Comparison of ENCODE assay signal across 25 cellular contexts in genomic region chr15:88741046-88741445, GRCh38.
A peak's percentile ranks its signal among the peaks of the same experiment; 100 is the strongest.
DNase-seq lines count a peak whose midpoint lies in the region; FAIRE-seq and TF ChIP-seq lines count a peak whose summit lies in the region.
"Had no signal": no experiment of that assay in that cellular context is flagged by ENCODE, and none has a peak within 500 bp of the region (broad histone marks: within the 10 kb centered on the region; RNA-seq: fewer than 3 reads in every experiment).

No MANE protein-coding gene starts in this region.

- H4K8ac ChIP-seq in neuronal stem cell (ENCODE audit: low read depth, low read length): no peak overlapping the region

- POLR2A ChIA-PET in activated CD4-positive, alpha-beta memory T cell treated with anti-CD3 and anti-CD28 coated beads, Interleukin-2, amount 10 ng/mL, durations not matched to agents 7 days and 5 days (lab: Charles Lee): no interaction called here

- H3K27me3 ChIP-seq in right atrium auricular region (no peaks in the 10 kb centered on the region), astrocyte (ENCODE audit: insufficient read depth, low read length) (peaks cover 9% of the 10 kb centered on the region), neuronal stem cell (ENCODE audit: control insufficient read depth in 3 of 3, insufficient read depth in 3 of 3, low read depth in 1 of 3, low read length in 3 of 3) (peaks cover 0 to 8% (median 0%) of the 10 kb centered on the region in 3 experiments), vagina (no peaks in the 10 kb centered on the region)
- H3K27me3 ChIP-seq: BLaER1 had no signal

- H2BK12ac ChIP-seq in neuronal stem cell (ENCODE audit: low read length): no peak overlapping the region

- peak overlapping the region; percentile 41 for H3K27ac Mint-ChIP-seq in astrocyte (ENCODE audit: unreplicated experiment)
- no peak overlapping the region for H3K27ac Mint-ChIP-seq in activated CD4-positive, alpha-beta memory T cell treated with anti-CD3 and anti-CD28 coated beads, Interleukin-2, amount 10 ng/mL, durations not matched to agents 7 days and 5 days
- H3K27ac Mint-ChIP-seq: CD14-positive monocyte; CD4-positive, alpha-beta memory T cell; CD4-positive, CD25-positive, alpha-beta regulatory T cell had no signal

- H2BK15ac ChIP-seq in neuronal stem cell (ENCODE audit: low read length): no peak overlapping the region

- H3K9ac ChIP-seq in astrocyte (ENCODE audit: low read length) (no peak overlapping the region), neuronal stem cell (ENCODE audit: low read depth, low read length, poor library complexity) (no peak overlapping the region)
- H3K9ac ChIP-seq: BLaER1 had no signal

- H2AFZ ChIP-seq in astrocyte (ENCODE audit: low read depth, low read length) (no peak overlapping the region), neuronal stem cell (ENCODE audit: low read length) (no peak overlapping the region)

- no peak overlapping the region for H2BK120ac ChIP-seq in neuronal stem cell (ENCODE audit: low read depth, low read length)

- H3K9me3 Mint-ChIP-seq in astrocyte (ENCODE audit: unreplicated experiment): peaks cover 12% of the 10 kb centered on the region
- no peaks in the 10 kb centered on the region for H3K9me3 Mint-ChIP-seq in activated CD4-positive, alpha-beta memory T cell treated with anti-CD3 and anti-CD28 coated beads, Interleukin-2, amount 10 ng/mL, durations not matched to agents 7 days and 5 days
- H3K9me3 Mint-ChIP-seq: CD4-positive, CD25-positive, alpha-beta regulatory T cell had no signal

- no peaks in the 10 kb centered on the region for H3K79me2 ChIP-seq in astrocyte (ENCODE audit: insufficient read depth, low read length)

- TF ChIP-seq POLR2A in vagina (IDR thresholded peaks at IDR 0.05): no peak

- H3K4ac ChIP-seq in neuronal stem cell (ENCODE audit: low read length): no peak overlapping the region

- no peak overlapping the region for H4K91ac ChIP-seq in neuronal stem cell (ENCODE audit: low read depth, low read length, poor library complexity)

- H3K36me3 ChIP-seq in right atrium auricular region (no peaks in the 10 kb centered on the region), astrocyte (ENCODE audit: insufficient read depth, low read length) (no peaks in the 10 kb centered on the region), neuronal stem cell (replicated peaks in 1 of 2; ENCODE audit: control insufficient read depth in 2 of 2, insufficient read depth in 2 of 2, low read length in 2 of 2) (no peaks in the 10 kb centered on the region), vagina (no peaks in the 10 kb centered on the region)
- H3K36me3 ChIP-seq: BE2C, BLaER1 had no signal

- H3K4me2 ChIP-seq in astrocyte (ENCODE audit: low read length) (no peak overlapping the region), neuronal stem cell (ENCODE audit: insufficient read depth, low read length, poor library complexity, severe bottlenecking) (no peak overlapping the region)
- H3K4me2 ChIP-seq: A549, BLaER1 had no signal

- intact Hi-C loops in cardiac septum (cut with DNase I): no loop called here
- intact Hi-C loops in vagina (cut with DNase I): no loop called here

- CTCF ChIA-PET in activated CD4-positive, alpha-beta memory T cell treated with anti-CD3 and anti-CD28 coated beads, Interleukin-2, amount 10 ng/mL, durations not matched to agents 7 days and 5 days (lab: Charles Lee): no interaction called here

- H3K27ac ChIP-seq in right atrium auricular region (no peak overlapping the region), astrocyte (ENCODE audit: low read depth, low read length) (no peak overlapping the region), neuronal stem cell (replicated peaks; ENCODE audit: low read length) (no peak overlapping the region), vagina (no peak overlapping the region)
- H3K27ac ChIP-seq: 22Rv1, A549, BLaER1 had no signal

- no peaks in the 10 kb centered on the region for H3K4me1 ChIP-seq in right atrium auricular region
- peaks cover 10% of the 10 kb centered on the region for H3K4me1 ChIP-seq in astrocyte (ENCODE audit: insufficient read depth, low read length)
- peaks cover 0 to 7% of the 10 kb centered on the region in 2 donors for H3K4me1 ChIP-seq in neuronal stem cell (ENCODE audit: control insufficient read depth in 2 of 2, insufficient read depth in 1 of 2, low read depth in 1 of 2, low read length in 2 of 2)
- H3K4me1 ChIP-seq in vagina: no peaks in the 10 kb centered on the region
- H3K4me1 ChIP-seq: A549, BE2C, Caco-2 had no signal

- H3K9me3 ChIP-seq in right atrium auricular region (no peaks in the 10 kb centered on the region), astrocyte (ENCODE audit: insufficient read depth, low read depth, low read length) (no peaks in the 10 kb centered on the region), neuronal stem cell (replicated peaks in 1 of 2; ENCODE audit: control insufficient read depth in 2 of 2, insufficient read depth in 1 of 2, low read depth in 1 of 2, low read length in 2 of 2) (no peaks in the 10 kb centered on the region), vagina (no peaks in the 10 kb centered on the region)
- H3K9me3 ChIP-seq: BE2C, BLaER1, Caco-2 had no signal

- no peak overlapping the region for H3K23ac ChIP-seq in neuronal stem cell (ENCODE audit: low read depth, low read length, poor library complexity)

- DNase-seq in cardiac septum (ENCODE audit: low spot score): peak; percentile 14
- DNase-seq in right atrium auricular region (ENCODE audit: low spot score): no peak
- DNase-seq in astrocyte (ENCODE audit: low read depth): no peak
- no peak for DNase-seq in neuronal stem cell (ENCODE audit: low spot score)
- DNase-seq in vagina (ENCODE audit: extremely low spot score in 2 of 2): peak; percentile 65 to 79
- DNase-seq in activated CD4-positive, alpha-beta memory T cell treated with anti-CD3 and anti-CD28 coated beads, Interleukin-2, amount 10 ng/mL, durations not matched to agents 7 days and 5 days: no peak
- DNase-seq in ACHN: no peak
- DNase-seq in DMS53 (lab: John Stamatoyannopoulos, UW): no peak
- DNase-seq: BE2C; Caco-2; Calu3; CD4-positive, alpha-beta memory T cell; CD4-positive, CD25-positive, alpha-beta regulatory T cell; DMS79; DND-41; EL; GDM1 had no signal

- H3K14ac ChIP-seq in neuronal stem cell (ENCODE audit: low read length): no peak overlapping the region

- H3K36me3 Mint-ChIP-seq in astrocyte (ENCODE audit: low read depth, unreplicated experiment): no peaks in the 10 kb centered on the region
- no peaks in the 10 kb centered on the region for H3K36me3 Mint-ChIP-seq in activated CD4-positive, alpha-beta memory T cell treated with anti-CD3 and anti-CD28 coated beads, Interleukin-2, amount 10 ng/mL, durations not matched to agents 7 days and 5 days (ENCODE audit: low read depth)
- H3K36me3 Mint-ChIP-seq: CD14-positive monocyte; CD4-positive, alpha-beta memory T cell; CD4-positive, CD25-positive, alpha-beta regulatory T cell had no signal

- H3K27me3 Mint-ChIP-seq in astrocyte (ENCODE audit: low read depth, unreplicated experiment): peaks cover 16% of the 10 kb centered on the region
- peaks cover 28% of the 10 kb centered on the region for H3K27me3 Mint-ChIP-seq in activated CD4-positive, alpha-beta memory T cell treated with anti-CD3 and anti-CD28 coated beads, Interleukin-2, amount 10 ng/mL, durations not matched to agents 7 days and 5 days

- no peaks in the 10 kb centered on the region for H3K79me1 ChIP-seq in neuronal stem cell (ENCODE audit: low read depth, low read length)

- no peak overlapping the region for H3K4me3 Mint-ChIP-seq in astrocyte (ENCODE audit: unreplicated experiment)
- H3K4me3 Mint-ChIP-seq in activated CD4-positive, alpha-beta memory T cell treated with anti-CD3 and anti-CD28 coated beads, Interleukin-2, amount 10 ng/mL, durations not matched to agents 7 days and 5 days: no peak overlapping the region
- H3K4me3 Mint-ChIP-seq: CD14-positive monocyte; CD4-positive, alpha-beta memory T cell; CD4-positive, CD25-positive, alpha-beta regulatory T cell had no signal

- in situ Hi-C loops in ACHN (cut with HindIII; ENCODE audit: low pct_ligation_motif_present, low pct_unique_long_range_greater_than_20kb, low sequenced_read_pairs): no loop called here

- H4K20me1 ChIP-seq in astrocyte (ENCODE audit: insufficient read depth, low read length): no peaks in the 10 kb centered on the region
- H4K20me1 ChIP-seq: BLaER1 had no signal

- TF ChIP-seq CTCF in right atrium auricular region (IDR thresholded peaks at IDR 0.05): no peak
- no peak for TF ChIP-seq CTCF in astrocyte (IDR thresholded peaks at IDR 0.05; ENCODE audit: insufficient read depth, low read depth, low read length)
- TF ChIP-seq CTCF in vagina (IDR thresholded peaks at IDR 0.05): no peak

- H3K18ac ChIP-seq in neuronal stem cell (ENCODE audit: low read length): no peak overlapping the region

- no peak overlapping the region for H2BK5ac ChIP-seq in neuronal stem cell (ENCODE audit: low read length)

- H3K4me1 Mint-ChIP-seq in astrocyte (ENCODE audit: low read depth, unreplicated experiment): peaks cover 16% of the 10 kb centered on the region
- H3K4me1 Mint-ChIP-seq in activated CD4-positive, alpha-beta memory T cell treated with anti-CD3 and anti-CD28 coated beads, Interleukin-2, amount 10 ng/mL, durations not matched to agents 7 days and 5 days: no peaks in the 10 kb centered on the region
- H3K4me1 Mint-ChIP-seq: CD14-positive monocyte; CD4-positive, alpha-beta memory T cell; CD4-positive, CD25-positive, alpha-beta regulatory T cell had no signal

- no CpG with 5 or more reads among the region's 5 CpGs for WGBS in neuronal stem cell (ENCODE audit: extremely low coverage in 2 of 2, insufficient read length in 2 of 2, insufficient replicate concordance in 1 of 2), 2 donors

- peak overlapping the region; percentile 3 for H2AK5ac ChIP-seq in neuronal stem cell (ENCODE audit: low read depth, low read length)

- H3K4me3 ChIP-seq in right atrium auricular region (no peak overlapping the region), astrocyte (ENCODE audit: insufficient read depth, low read depth, low read length) (no peak overlapping the region), neuronal stem cell (ENCODE audit: low read length in 2 of 2) (no peak overlapping the region), vagina (no peak overlapping the region)
- H3K4me3 ChIP-seq: A549, BLaER1, GM12878 had no signal

- FAIRE-seq in astrocyte (lab: Jason Lieb, UNC): no peak
- FAIRE-seq: A549, D721Med, GM12878, GM12892, GM18507 had no signal

Comparison
In these comparisons a context has a peak if more than half of its experiments do, and no peak if none do; other contexts are left out.
1. DNase-seq: peak in cardiac septum (single experiment) and vagina (2 of 2); none in right atrium auricular region (single experiment), astrocyte (single experiment), neuronal stem cell (single experiment), activated CD4-positive, alpha-beta memory T cell treated with anti-CD3 and anti-CD28 coated beads, Interleukin-2, amount 10 ng/mL, durations not matched to agents 7 days and 5 days (single experiment), ACHN (single experiment) and DMS53 (single experiment).